ENCODE assay signal across 1 cellular context in the genomic region with DNA sequence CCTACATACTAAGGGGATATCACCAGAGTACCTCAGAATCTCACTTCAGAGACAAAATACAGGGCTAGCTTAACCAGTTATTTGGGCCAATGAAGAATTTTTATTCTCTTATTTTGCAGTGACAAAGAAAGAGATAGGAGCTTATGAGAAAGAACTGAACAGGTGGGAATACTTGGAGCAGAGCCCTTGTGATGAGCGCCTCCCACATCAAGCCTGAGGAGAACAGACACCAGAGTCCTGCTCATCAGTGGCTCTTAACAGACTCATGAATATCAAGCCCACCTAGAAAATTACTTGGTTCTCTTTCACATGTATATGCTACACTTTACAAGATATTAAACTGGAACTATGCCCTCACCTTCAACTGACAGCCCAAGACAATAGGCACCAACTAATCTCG.
TF ChIP-seq lines count a peak whose summit lies in the region.

No MANE protein-coding gene starts in this region.

TF ChIP-seq in GM12878, 131 proteins besides CTCF, POLR2A, EP300 and RAD21 (continued from another document):
- TF ChIP-seq, protein P1, sequence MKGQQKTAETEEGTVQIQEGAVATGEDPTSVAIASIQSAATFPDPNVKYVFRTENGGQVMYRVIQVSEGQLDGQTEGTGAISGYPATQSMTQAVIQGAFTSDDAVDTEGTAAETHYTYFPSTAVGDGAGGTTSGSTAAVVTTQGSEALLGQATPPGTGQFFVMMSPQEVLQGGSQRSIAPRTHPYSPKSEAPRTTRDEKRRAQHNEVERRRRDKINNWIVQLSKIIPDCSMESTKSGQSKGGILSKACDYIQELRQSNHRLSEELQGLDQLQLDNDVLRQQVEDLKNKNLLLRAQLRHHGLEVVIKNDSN (IDR thresholded peaks at IDR 0.05; ENCODE audit: borderline replicate concordance, extremely low read length, insufficient read depth, low read depth, low read length), result no peak
- no peak for TF ChIP-seq RELA (IDR thresholded peaks at IDR 0.05; ENCODE audit: borderline replicate concordance, partially characterized antibody)
- TF ChIP-seq, protein P2, sequence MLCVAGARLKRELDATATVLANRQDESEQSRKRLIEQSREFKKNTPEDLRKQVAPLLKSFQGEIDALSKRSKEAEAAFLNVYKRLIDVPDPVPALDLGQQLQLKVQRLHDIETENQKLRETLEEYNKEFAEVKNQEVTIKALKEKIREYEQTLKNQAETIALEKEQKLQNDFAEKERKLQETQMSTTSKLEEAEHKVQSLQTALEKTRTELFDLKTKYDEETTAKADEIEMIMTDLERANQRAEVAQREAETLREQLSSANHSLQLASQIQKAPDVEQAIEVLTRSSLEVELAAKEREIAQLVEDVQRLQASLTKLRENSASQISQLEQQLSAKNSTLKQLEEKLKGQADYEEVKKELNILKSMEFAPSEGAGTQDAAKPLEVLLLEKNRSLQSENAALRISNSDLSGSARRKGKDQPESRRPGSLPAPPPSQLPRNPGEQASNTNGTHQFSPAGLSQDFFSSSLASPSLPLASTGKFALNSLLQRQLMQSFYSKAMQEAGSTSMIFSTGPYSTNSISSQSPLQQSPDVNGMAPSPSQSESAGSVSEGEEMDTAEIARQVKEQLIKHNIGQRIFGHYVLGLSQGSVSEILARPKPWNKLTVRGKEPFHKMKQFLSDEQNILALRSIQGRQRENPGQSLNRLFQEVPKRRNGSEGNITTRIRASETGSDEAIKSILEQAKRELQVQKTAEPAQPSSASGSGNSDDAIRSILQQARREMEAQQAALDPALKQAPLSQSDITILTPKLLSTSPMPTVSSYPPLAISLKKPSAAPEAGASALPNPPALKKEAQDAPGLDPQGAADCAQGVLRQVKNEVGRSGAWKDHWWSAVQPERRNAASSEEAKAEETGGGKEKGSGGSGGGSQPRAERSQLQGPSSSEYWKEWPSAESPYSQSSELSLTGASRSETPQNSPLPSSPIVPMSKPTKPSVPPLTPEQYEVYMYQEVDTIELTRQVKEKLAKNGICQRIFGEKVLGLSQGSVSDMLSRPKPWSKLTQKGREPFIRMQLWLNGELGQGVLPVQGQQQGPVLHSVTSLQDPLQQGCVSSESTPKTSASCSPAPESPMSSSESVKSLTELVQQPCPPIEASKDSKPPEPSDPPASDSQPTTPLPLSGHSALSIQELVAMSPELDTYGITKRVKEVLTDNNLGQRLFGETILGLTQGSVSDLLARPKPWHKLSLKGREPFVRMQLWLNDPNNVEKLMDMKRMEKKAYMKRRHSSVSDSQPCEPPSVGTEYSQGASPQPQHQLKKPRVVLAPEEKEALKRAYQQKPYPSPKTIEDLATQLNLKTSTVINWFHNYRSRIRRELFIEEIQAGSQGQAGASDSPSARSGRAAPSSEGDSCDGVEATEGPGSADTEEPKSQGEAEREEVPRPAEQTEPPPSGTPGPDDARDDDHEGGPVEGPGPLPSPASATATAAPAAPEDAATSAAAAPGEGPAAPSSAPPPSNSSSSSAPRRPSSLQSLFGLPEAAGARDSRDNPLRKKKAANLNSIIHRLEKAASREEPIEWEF (IDR thresholded peaks at IDR 0.05; ENCODE audit: insufficient replicate concordance, low read depth, low read length), result no peak
- no peak for TF ChIP-seq SP1 (IDR thresholded peaks at IDR 0.05; ENCODE audit: low read depth, low read length)
- TF ChIP-seq MLLT1 (IDR thresholded peaks at IDR 0.05), result no peak
- no peak for TF ChIP-seq CBFB (IDR thresholded peaks at IDR 0.05; ENCODE audit: low read depth)
- no peak for TF ChIP-seq PAX5 (IDR thresholded peaks at IDR 0.05; ENCODE audit: borderline replicate concordance, low read depth, low read length)
- TF ChIP-seq PML (IDR thresholded peaks at IDR 0.05; ENCODE audit: low read length), result no peak
- TF ChIP-seq, protein P3, sequence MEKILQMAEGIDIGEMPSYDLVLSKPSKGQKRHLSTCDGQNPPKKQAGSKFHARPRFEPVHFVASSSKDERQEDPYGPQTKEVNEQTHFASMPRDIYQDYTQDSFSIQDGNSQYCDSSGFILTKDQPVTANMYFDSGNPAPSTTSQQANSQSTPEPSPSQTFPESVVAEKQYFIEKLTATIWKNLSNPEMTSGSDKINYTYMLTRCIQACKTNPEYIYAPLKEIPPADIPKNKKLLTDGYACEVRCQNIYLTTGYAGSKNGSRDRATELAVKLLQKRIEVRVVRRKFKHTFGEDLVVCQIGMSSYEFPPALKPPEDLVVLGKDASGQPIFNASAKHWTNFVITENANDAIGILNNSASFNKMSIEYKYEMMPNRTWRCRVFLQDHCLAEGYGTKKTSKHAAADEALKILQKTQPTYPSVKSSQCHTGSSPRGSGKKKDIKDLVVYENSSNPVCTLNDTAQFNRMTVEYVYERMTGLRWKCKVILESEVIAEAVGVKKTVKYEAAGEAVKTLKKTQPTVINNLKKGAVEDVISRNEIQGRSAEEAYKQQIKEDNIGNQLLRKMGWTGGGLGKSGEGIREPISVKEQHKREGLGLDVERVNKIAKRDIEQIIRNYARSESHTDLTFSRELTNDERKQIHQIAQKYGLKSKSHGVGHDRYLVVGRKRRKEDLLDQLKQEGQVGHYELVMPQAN (conservative IDR thresholded peaks at IDR 0.05), result no peak
- no peak for TF ChIP-seq ZNF217 (IDR thresholded peaks at IDR 0.05)
- TF ChIP-seq IRF4 (IDR thresholded peaks at IDR 0.05; ENCODE audit: low read depth, low read length), result no peak
- TF ChIP-seq POLR2AphosphoS2 (IDR thresholded peaks at IDR 0.05; ENCODE audit: low read depth, low read length), result no peak
TF ChIP-seq in GM12878: peak in this region for 0.
